Comparison of ENCODE assay signal across 28 cellular contexts in the genomic region with DNA sequence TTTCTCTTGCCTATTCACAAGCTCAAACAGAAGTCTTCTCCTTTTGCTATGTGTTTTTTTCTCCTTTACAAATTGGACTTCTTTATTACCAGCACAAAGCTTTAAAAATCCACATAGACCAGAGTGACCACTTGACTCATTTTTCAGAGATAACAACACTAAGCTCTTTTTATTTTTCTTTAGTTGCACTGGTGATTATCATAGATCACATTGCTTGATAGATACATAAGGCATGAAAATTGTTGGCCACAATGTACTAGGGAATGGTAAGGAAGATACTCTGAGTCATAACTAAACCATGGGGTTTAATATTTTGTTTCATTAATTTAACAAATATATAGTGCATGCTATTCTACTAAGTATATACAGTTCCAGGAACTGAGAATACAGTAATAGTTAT.
A peak's percentile ranks its signal among the peaks of the same experiment; 100 is the strongest.
DNase-seq lines count a peak whose midpoint lies in the region; TF ChIP-seq lines count a peak whose summit lies in the region.
"Had no signal": no experiment of that assay in that cellular context is flagged by ENCODE, and none has a peak within 500 bp of the region (broad histone marks: within the 10 kb centered on the region; RNA-seq: fewer than 3 reads in every experiment).

No MANE protein-coding gene starts in this region.

- DNase-seq in mammary epithelial cell (peak; percentile 54), MCF 10A (ENCODE audit: unreplicated experiment) (no peak), amniotic epithelial cell (ENCODE audit: low read depth) (peak; percentile 91), fibroblast of pulmonary artery (ENCODE audit: low read depth) (peak; percentile 59), RPMI8226 (no peak), dedifferentiated amniotic fluid mesenchymal stem cell (ENCODE audit: extremely low spot score) (no peak), PC-9 (no peak)
- DNase-seq in stimulated activated CD4-positive, alpha-beta T cell treated with anti-CD3 and anti-CD28 coated beads, Interleukin-4, amount 100 ng/mL, for 4 hours = no peak
- DNase-seq: activated CD4-positive, alpha-beta T cell treated with anti-CD3 and anti-CD28 coated beads, Interleukin-2, amount 50 U/mL, for 1 hour; activated naive CD4-positive, alpha-beta T cell treated with anti-CD3 and anti-CD28 coated beads, Interleukin-2, amount 50 U/mL, for 16 hours; anterior cingulate cortex; DMS53; islet precursor cell; MV-4-11; NCI-H1694; NCI-H2171 treated with DMSO at 0.1 percent for 48 hours; NCI-H526 treated with DMSO at 0.1 percent for 48 hours; posterior cingulate gyrus; stimulated activated CD8-positive, alpha-beta memory T cell treated with anti-CD3 and anti-CD28 coated beads, Interleukin-4, amount 100 ng/mL, for 48 hours; transverse colon had no signal

- H3K36me3 Mint-ChIP-seq in MCF 10A (ENCODE audit: insufficient read depth, unreplicated experiment) = no peaks in the 10 kb centered on the region
- H3K36me3 Mint-ChIP-seq: WTC11 had no signal

- dilution Hi-C loops in mammary epithelial cell (cut with HindIII; ENCODE audit: low sequenced_read_pairs) = no loop called here

- POLR2A ChIA-PET in MCF 10A (lab: Yijun Ruan, JAX) = no interaction called here
- POLR2A ChIA-PET in PC-9 (lab: Charles Lee; ENCODE audit: unreplicated experiment) = no interaction called here

- no peak overlapping the region for H3K4me3 Mint-ChIP-seq in MCF 10A (ENCODE audit: unreplicated experiment)
- H3K4me3 Mint-ChIP-seq: activated T-helper 1 cell treated with anti-CD3 and anti-CD28 coated beads, Interleukin-12 subunit alpha, Interleukin-12 subunit beta, Interleukin-2, Interleukin-4 antibody, amounts not matched to agents 30 ng/mL and 10 ng/mL and 1 ng/mL, durations not matched to agents 14 hours and 24 hours and 36 hours; B cell; central memory CD8-positive, alpha-beta T cell; GM23338; nephron; WTC11 had no signal

- BruUV-seq in mammary epithelial cell (replicated peaks; lab: Mats Ljungman, UMichigan) (no TSS peak), MCF 10A (replicated peaks; lab: Mats Ljungman, UMichigan) (no TSS peak), PC-9 (replicated peaks; lab: Mats Ljungman, UMichigan) (no TSS peak)

- H3K9ac ChIP-seq in mammary epithelial cell (ENCODE audit: insufficient read depth, low read length) = no peak overlapping the region
- H3K9ac ChIP-seq: KMS-11 had no signal

- H4K20me1 ChIP-seq in mammary epithelial cell (ENCODE audit: insufficient read depth, low read length) (no peaks in the 10 kb centered on the region), PC-9 (ENCODE audit: insufficient read depth) (no peaks in the 10 kb centered on the region)

- no peaks in the 10 kb centered on the region for H3K9me2 ChIP-seq in PC-9 (ENCODE audit: insufficient read depth)

- H3K9me3 ChIP-seq in mammary epithelial cell (replicated peaks; ENCODE audit: insufficient read depth, low read length) (no peaks in the 10 kb centered on the region), PC-9 (ENCODE audit: insufficient read depth, low read depth) (no peaks in the 10 kb centered on the region)
- H3K9me3 ChIP-seq: transverse colon had no signal

- intact Hi-C loops in mammary epithelial cell (cut with micrococcal nuclease) = loop anchor here (10.0 kb wide), 1 partner anchor 81 kb away; no protein-coding TSS in a partner anchor
- intact Hi-C loops in MCF 10A (cut with micrococcal nuclease) = no loop called here
- intact Hi-C loops in PC-9 (cut with micrococcal nuclease; ENCODE audit: unreplicated experiment) = no loop called here

- H3K27ac ChIP-seq in mammary epithelial cell (ENCODE audit: insufficient read depth, low read depth, low read length) = no peak overlapping the region
- no peak overlapping the region for H3K27ac ChIP-seq in PC-9
- H3K27ac ChIP-seq: 22Rv1, KMS-11, transverse colon had no signal

- no peak overlapping the region for H2AFZ ChIP-seq in mammary epithelial cell (ENCODE audit: low read depth, low read length)
- H2AFZ ChIP-seq in PC-9 = no peak overlapping the region
- H2AFZ ChIP-seq: GM23338 had no signal

- H3K4me2 ChIP-seq in mammary epithelial cell (ENCODE audit: insufficient read depth, low read depth, low read length) = no peak overlapping the region
- H3K4me2 ChIP-seq in PC-9 = no peak overlapping the region
- H3K4me2 ChIP-seq: GM23338, KMS-11 had no signal

- no peak for TF ChIP-seq CTCF in mammary epithelial cell (conservative IDR thresholded peaks at IDR 0.05 in 1 of 2, IDR thresholded peaks at IDR 0.05 in 1 of 2; ENCODE audit: extremely low read depth in 1 of 2, insufficient read depth in 1 of 2, low read depth in 1 of 2, low read length in 2 of 2)
- no peak for TF ChIP-seq CTCF in MCF 10A (IDR thresholded peaks at IDR 0.05; ENCODE audit: unreplicated experiment)
- TF ChIP-seq CTCF in fibroblast of pulmonary artery (IDR thresholded peaks at IDR 0.05; ENCODE audit: low read length, missing control alignments) = no peak
- no peak for TF ChIP-seq CTCF in PC-9 (conservative IDR thresholded peaks at IDR 0.05)

- H3K4me1 Mint-ChIP-seq in MCF 10A (ENCODE audit: insufficient read depth, unreplicated experiment) = peaks cover 12% of the 10 kb centered on the region
- H3K4me1 Mint-ChIP-seq: B cell; central memory CD8-positive, alpha-beta T cell; GM23338; WTC11 had no signal

- no peaks in the 10 kb centered on the region for H3K36me3 ChIP-seq in mammary epithelial cell (ENCODE audit: insufficient read depth, low read length)
- no peaks in the 10 kb centered on the region for H3K36me3 ChIP-seq in PC-9 (ENCODE audit: low read depth)
- H3K36me3 ChIP-seq: transverse colon had no signal

- in situ Hi-C loops in mammary epithelial cell (cut with MboI; ENCODE audit: low sequenced_read_pairs in 2 of 2) = no loop called here

- no peaks in the 10 kb centered on the region for H3K27me3 Mint-ChIP-seq in MCF 10A (ENCODE audit: insufficient read depth, unreplicated experiment)
- H3K27me3 Mint-ChIP-seq: B cell; central memory CD8-positive, alpha-beta T cell had no signal

- no peaks in the 10 kb centered on the region for H3K27me3 ChIP-seq in mammary epithelial cell (ENCODE audit: insufficient read depth, low read length)
- no peaks in the 10 kb centered on the region for H3K27me3 ChIP-seq in PC-9 (ENCODE audit: insufficient read depth, low read depth)
- H3K27me3 ChIP-seq: transverse colon had no signal

- CTCF ChIA-PET in mammary epithelial cell (lab: Charles Lee; ENCODE audit: low non-redundant PET) (no interaction called here), MCF 10A (lab: Yijun Ruan, JAX) (interaction anchor here (0.6 kb wide), 1 partner anchor 85 kb away, joined by 4 read pairs; no protein-coding TSS in a partner anchor), PC-9 (lab: Charles Lee) (no interaction called here)

- H3K4me1 ChIP-seq in mammary epithelial cell (ENCODE audit: insufficient read depth, low read length) = peaks cover 34% of the 10 kb centered on the region
- no peaks in the 10 kb centered on the region; the same call in none of the 2 replicates for H3K4me1 ChIP-seq in PC-9 (replicated peaks; ENCODE audit: insufficient read depth)

- H3K9me3 Mint-ChIP-seq in MCF 10A (ENCODE audit: unreplicated experiment) = no peaks in the 10 kb centered on the region
- H3K9me3 Mint-ChIP-seq: activated T-helper 1 cell treated with anti-CD3 and anti-CD28 coated beads, Interleukin-12 subunit alpha, Interleukin-12 subunit beta, Interleukin-2, Interleukin-4 antibody, amounts not matched to agents 30 ng/mL and 10 ng/mL and 1 ng/mL, durations not matched to agents 14 hours and 24 hours and 36 hours; GM23338; nephron; WTC11 had no signal

- H3K27ac Mint-ChIP-seq in MCF 10A (ENCODE audit: low read depth, unreplicated experiment) = no peak overlapping the region
- H3K27ac Mint-ChIP-seq: activated T-helper 1 cell treated with anti-CD3 and anti-CD28 coated beads, Interleukin-12 subunit alpha, Interleukin-12 subunit beta, Interleukin-2, Interleukin-4 antibody, amounts not matched to agents 30 ng/mL and 10 ng/mL and 1 ng/mL, durations not matched to agents 14 hours and 24 hours and 36 hours; B cell; GM23338; nephron; WTC11 had no signal

- no peak overlapping the region for H3K4me3 ChIP-seq in mammary epithelial cell (replicated peaks in 1 of 3; ENCODE audit: insufficient read depth in 1 of 3, low read depth in 2 of 3, low read length in 3 of 3)
- no peak overlapping the region for H3K4me3 ChIP-seq in fibroblast of pulmonary artery (replicated peaks; ENCODE audit: low read depth, low read length)
- no peak overlapping the region for H3K4me3 ChIP-seq in PC-9
- H3K4me3 ChIP-seq: GM23338, transverse colon had no signal

- no peaks in the 10 kb centered on the region for H3F3A ChIP-seq in PC-9 (ENCODE audit: insufficient read depth, low read depth)

- H3K79me2 ChIP-seq in mammary epithelial cell (ENCODE audit: insufficient read depth, low read length) (no peaks in the 10 kb centered on the region), PC-9 (ENCODE audit: low read depth) (no peaks in the 10 kb centered on the region)

Comparison
In these comparisons a context has a peak if more than half of its experiments do, and no peak if none do; other contexts are left out.
1. DNase-seq: peak in mammary epithelial cell (single experiment), amniotic epithelial cell (single experiment) and fibroblast of pulmonary artery (single experiment); none in MCF 10A (single experiment), RPMI8226 (single experiment), stimulated activated CD4-positive, alpha-beta T cell treated with anti-CD3 and anti-CD28 coated beads, Interleukin-4, amount 100 ng/mL, for 4 hours (0 of 2), dedifferentiated amniotic fluid mesenchymal stem cell (single experiment) and PC-9 (0 of 2).